In the genomic region with DNA sequence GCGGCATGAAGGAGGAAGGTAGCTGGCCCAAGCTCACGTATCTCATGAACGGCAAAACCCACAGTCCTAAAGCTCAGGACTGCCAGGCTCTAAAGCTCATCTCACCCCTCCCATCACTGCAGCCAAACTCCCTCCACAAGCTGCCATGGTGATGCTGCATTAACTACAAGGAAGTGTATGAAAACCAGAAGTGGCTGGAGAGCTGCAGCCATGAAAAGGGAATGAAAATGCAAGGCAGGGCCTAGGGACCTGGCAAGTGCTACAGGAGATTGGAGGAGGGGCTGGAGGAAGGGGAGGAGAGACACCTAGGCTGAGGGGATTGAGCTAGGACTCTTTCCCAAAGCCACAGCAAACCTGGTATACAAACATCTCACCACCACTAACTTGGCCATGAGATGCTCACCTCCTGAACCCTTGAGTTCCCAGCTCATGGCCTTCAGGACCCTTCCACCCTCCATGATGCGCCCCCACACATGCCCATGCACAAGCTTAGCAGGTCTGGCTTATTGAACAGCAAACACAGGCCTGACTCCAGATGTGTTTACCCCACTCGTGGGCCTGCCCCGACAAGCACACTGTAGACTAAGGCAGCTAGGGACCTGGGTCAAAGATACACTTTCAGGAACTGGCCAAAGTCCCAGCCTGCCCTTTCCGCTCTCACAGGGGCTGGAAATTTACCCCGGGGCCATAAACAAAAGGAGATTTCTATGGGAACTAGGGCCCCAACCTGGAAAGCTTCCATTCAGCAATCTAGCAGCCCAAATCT, we compare ENCODE assay signal across 2 cellular contexts.
TF ChIP-seq lines count a peak whose summit lies in the region.

No MANE protein-coding gene starts in this region.

TF ChIP-seq in GM23338, 12 proteins besides CTCF, POLR2A, EP300 and RAD21:
- peak; percentile 79 for TF ChIP-seq JUNB (IDR thresholded peaks at IDR 0.05; ENCODE audit: unreplicated experiment)
- no peak for TF ChIP-seq ZNF331 (CRISPR knock-in tag; IDR thresholded peaks at IDR 0.05; ENCODE audit: low read depth)

TF ChIP-seq in WTC11, 78 proteins besides CTCF, POLR2A, EP300 and RAD21:
- TF ChIP-seq STAT6 (CRISPR knock-in tag; conservative IDR thresholded peaks at IDR 0.05; ENCODE audit: low read depth) (no peak), ZBTB21 (CRISPR knock-in tag; IDR thresholded peaks at IDR 0.05; ENCODE audit: borderline replicate concordance) (no peak), AR (CRISPR knock-in tag; IDR thresholded peaks at IDR 0.05) (no peak), FOXP4 (CRISPR knock-in tag; IDR thresholded peaks at IDR 0.05) (no peak), GABPB1 (CRISPR knock-in tag; IDR thresholded peaks at IDR 0.05) (no peak), ZNF263 (CRISPR knock-in tag; IDR thresholded peaks at IDR 0.05; ENCODE audit: low read depth) (no peak), SOX15 (CRISPR knock-in tag; IDR thresholded peaks at IDR 0.05) (no peak), MYBL2 (CRISPR knock-in tag; IDR thresholded peaks at IDR 0.05) (no peak), SP1 (CRISPR knock-in tag; conservative IDR thresholded peaks at IDR 0.05) (no peak), GRHL2 (CRISPR knock-in tag; IDR thresholded peaks at IDR 0.05; ENCODE audit: insufficient replicate concordance, severe bottlenecking) (no peak), IRF2 (CRISPR knock-in tag; IDR thresholded peaks at IDR 0.05; ENCODE audit: borderline replicate concordance, low read depth) (no peak), ZNF512 (CRISPR knock-in tag; IDR thresholded peaks at IDR 0.05; ENCODE audit: borderline replicate concordance) (no peak)
- TF ChIP-seq, protein P1, sequence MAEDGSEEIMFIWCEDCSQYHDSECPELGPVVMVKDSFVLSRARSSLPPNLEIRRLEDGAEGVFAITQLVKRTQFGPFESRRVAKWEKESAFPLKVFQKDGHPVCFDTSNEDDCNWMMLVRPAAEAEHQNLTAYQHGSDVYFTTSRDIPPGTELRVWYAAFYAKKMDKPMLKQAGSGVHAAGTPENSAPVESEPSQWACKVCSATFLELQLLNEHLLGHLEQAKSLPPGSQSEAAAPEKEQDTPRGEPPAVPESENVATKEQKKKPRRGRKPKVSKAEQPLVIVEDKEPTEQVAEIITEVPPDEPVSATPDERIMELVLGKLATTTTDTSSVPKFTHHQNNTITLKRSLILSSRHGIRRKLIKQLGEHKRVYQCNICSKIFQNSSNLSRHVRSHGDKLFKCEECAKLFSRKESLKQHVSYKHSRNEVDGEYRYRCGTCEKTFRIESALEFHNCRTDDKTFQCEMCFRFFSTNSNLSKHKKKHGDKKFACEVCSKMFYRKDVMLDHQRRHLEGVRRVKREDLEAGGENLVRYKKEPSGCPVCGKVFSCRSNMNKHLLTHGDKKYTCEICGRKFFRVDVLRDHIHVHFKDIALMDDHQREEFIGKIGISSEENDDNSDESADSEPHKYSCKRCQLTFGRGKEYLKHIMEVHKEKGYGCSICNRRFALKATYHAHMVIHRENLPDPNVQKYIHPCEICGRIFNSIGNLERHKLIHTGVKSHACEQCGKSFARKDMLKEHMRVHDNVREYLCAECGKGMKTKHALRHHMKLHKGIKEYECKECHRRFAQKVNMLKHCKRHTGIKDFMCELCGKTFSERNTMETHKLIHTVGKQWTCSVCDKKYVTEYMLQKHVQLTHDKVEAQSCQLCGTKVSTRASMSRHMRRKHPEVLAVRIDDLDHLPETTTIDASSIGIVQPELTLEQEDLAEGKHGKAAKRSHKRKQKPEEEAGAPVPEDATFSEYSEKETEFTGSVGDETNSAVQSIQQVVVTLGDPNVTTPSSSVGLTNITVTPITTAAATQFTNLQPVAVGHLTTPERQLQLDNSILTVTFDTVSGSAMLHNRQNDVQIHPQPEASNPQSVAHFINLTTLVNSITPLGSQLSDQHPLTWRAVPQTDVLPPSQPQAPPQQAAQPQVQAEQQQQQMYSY (CRISPR knock-in tag; IDR thresholded peaks at IDR 0.05) = no peak
- TF ChIP-seq, protein P2, sequence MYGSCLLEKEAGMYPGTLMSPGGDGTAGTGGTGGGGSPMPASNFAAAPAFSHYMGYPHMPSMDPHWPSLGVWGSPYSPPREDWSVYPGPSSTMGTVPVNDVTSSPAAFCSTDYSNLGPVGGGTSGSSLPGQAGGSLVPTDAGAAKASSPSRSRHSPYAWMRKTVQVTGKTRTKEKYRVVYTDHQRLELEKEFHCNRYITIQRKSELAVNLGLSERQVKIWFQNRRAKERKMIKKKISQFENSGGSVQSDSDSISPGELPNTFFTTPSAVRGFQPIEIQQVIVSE (CRISPR knock-in tag; IDR thresholded peaks at IDR 0.05; ENCODE audit: borderline replicate concordance) = no peak
TF ChIP-seq in WTC11: peak in this region for 0.
